Comparison of ENCODE assay signal across 8 cellular contexts in the genomic region with DNA sequence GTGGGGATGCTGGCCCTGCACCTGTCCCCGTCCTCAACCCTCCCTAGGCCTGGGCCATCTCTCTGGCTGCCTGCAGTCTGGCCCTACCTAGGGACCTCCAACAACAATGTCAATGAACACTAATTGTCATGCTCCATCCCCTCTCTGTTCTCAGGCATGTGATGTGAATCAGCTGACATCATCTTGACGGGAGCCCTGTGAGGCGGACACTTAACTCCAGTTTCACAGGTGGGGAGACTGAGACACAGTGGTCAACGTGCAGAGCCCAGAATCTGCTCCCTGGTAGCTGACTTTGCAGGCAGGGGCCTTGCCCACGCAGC. TPM values are rescaled to one million over a fixed set of nuclear protein-coding genes. Genes with fewer than 3 reads are reported as not detected.
A peak's percentile ranks its signal among the peaks of the same experiment; 100 is the strongest.
DNase-seq lines count a peak whose midpoint lies in the region; ATAC-seq and TF ChIP-seq lines count a peak whose summit lies in the region.

No MANE protein-coding gene starts in this region.

- DNase-seq in HFF-Myc (ENCODE audit: extremely low read depth, low read depth) (no peak), NCI-H1417 treated with DMSO at 0.1 percent for 48 hours (lab: John Stamatoyannopoulos, UW) (no peak), SHP77 treated with DMSO at 0.1 percent for 48 hours (lab: John Stamatoyannopoulos, UW) (no peak), 8988T (no peak)
- no peak for DNase-seq in activated T-helper 1 cell treated with anti-CD3 and anti-CD28 coated beads, Interleukin-12 subunit alpha, Interleukin-12 subunit beta, Interleukin-2, Interleukin-4 antibody, amounts not matched to agents 30 ng/mL and 10 ng/mL and 1 ng/mL, durations not matched to agents 14 hours and 24 hours and 36 hours (ENCODE audit: low spot score)

- no peak for TF ChIP-seq CTCF in HFF-Myc (IDR thresholded peaks at IDR 0.05; ENCODE audit: low read depth, low read length, missing control alignments)

- H3K27ac ChIP-seq in skeletal muscle tissue (ENCODE audit: low read depth, low read length), result peak overlapping the region; percentile 73

- no peaks in the 10 kb centered on the region for H3K9me3 Mint-ChIP-seq in activated T-helper 1 cell treated with anti-CD3 and anti-CD28 coated beads, Interleukin-12 subunit alpha, Interleukin-12 subunit beta, Interleukin-2, Interleukin-4 antibody, amounts not matched to agents 30 ng/mL and 10 ng/mL and 1 ng/mL, durations not matched to agents 14 hours and 24 hours and 36 hours

- peaks cover 2% of the 10 kb centered on the region for H3K36me3 Mint-ChIP-seq in activated T-helper 1 cell treated with anti-CD3 and anti-CD28 coated beads, Interleukin-12 subunit alpha, Interleukin-12 subunit beta, Interleukin-2, Interleukin-4 antibody, amounts not matched to agents 30 ng/mL and 10 ng/mL and 1 ng/mL, durations not matched to agents 14 hours and 24 hours and 36 hours (ENCODE audit: low read depth)

- no peaks in the 10 kb centered on the region for H3K36me3 ChIP-seq in skeletal muscle tissue (ENCODE audit: control insufficient read depth in 3 of 3, insufficient read depth in 3 of 3, low read length in 3 of 3)

- H3K4me3 ChIP-seq in HFF-Myc (replicated peaks; ENCODE audit: low read depth, low read length) (peak overlapping the region; percentile 69), iPS-11a (ENCODE audit: low read depth, low read length) (peak overlapping the region; percentile 72), skeletal muscle tissue (ENCODE audit: low read length in 3 of 3) (peak overlapping the region; percentile 72 to 82 (median 76))

- peaks cover 53% of the 10 kb centered on the region for H3K4me1 Mint-ChIP-seq in activated T-helper 1 cell treated with anti-CD3 and anti-CD28 coated beads, Interleukin-12 subunit alpha, Interleukin-12 subunit beta, Interleukin-2, Interleukin-4 antibody, amounts not matched to agents 30 ng/mL and 10 ng/mL and 1 ng/mL, durations not matched to agents 14 hours and 24 hours and 36 hours (ENCODE audit: low read depth)

- H3K9me3 ChIP-seq in skeletal muscle tissue (ENCODE audit: control insufficient read depth in 3 of 3, low read length in 3 of 3), result no peaks in the 10 kb centered on the region

- peak overlapping the region; percentile 85 to 89 (median 85) for H3K9ac ChIP-seq in skeletal muscle tissue (ENCODE audit: low read depth in 1 of 3, low read length in 3 of 3)

- peaks cover 19 to 34% (median 31%) of the 10 kb centered on the region in 3 donors for H3K4me1 ChIP-seq in skeletal muscle tissue (ENCODE audit: control insufficient read depth in 3 of 3, insufficient read depth in 3 of 3, low read length in 3 of 3)

- intact Hi-C loops in activated T-helper 1 cell treated with anti-CD3 and anti-CD28 coated beads, Interleukin-12 subunit alpha, Interleukin-12 subunit beta, Interleukin-2, Interleukin-4 antibody, amounts not matched to agents 30 ng/mL and 10 ng/mL and 1 ng/mL, durations not matched to agents 14 hours and 24 hours and 36 hours (cut with micrococcal nuclease), result loop anchor here (2.0 to 5.0 kb wide), 3 partner anchors 435 to 845 kb away; a partner anchor contains a TSS

- peaks cover 3 to 9% (median 5%) of the 10 kb centered on the region in 3 donors for H3K27me3 ChIP-seq in skeletal muscle tissue (ENCODE audit: control insufficient read depth in 3 of 3, insufficient read depth in 3 of 3, low read length in 3 of 3)

- peak overlapping the region; percentile 7 for H3K27ac Mint-ChIP-seq in activated T-helper 1 cell treated with anti-CD3 and anti-CD28 coated beads, Interleukin-12 subunit alpha, Interleukin-12 subunit beta, Interleukin-2, Interleukin-4 antibody, amounts not matched to agents 30 ng/mL and 10 ng/mL and 1 ng/mL, durations not matched to agents 14 hours and 24 hours and 36 hours

- peak overlapping the region; percentile 93 for H3K4me3 Mint-ChIP-seq in activated T-helper 1 cell treated with anti-CD3 and anti-CD28 coated beads, Interleukin-12 subunit alpha, Interleukin-12 subunit beta, Interleukin-2, Interleukin-4 antibody, amounts not matched to agents 30 ng/mL and 10 ng/mL and 1 ng/mL, durations not matched to agents 14 hours and 24 hours and 36 hours

- H3K27me3 Mint-ChIP-seq in activated T-helper 1 cell treated with anti-CD3 and anti-CD28 coated beads, Interleukin-12 subunit alpha, Interleukin-12 subunit beta, Interleukin-2, Interleukin-4 antibody, amounts not matched to agents 30 ng/mL and 10 ng/mL and 1 ng/mL, durations not matched to agents 14 hours and 24 hours and 36 hours (ENCODE audit: insufficient read depth), result no peaks in the 10 kb centered on the region

- ATAC-seq in GM21825 (IDR thresholded peaks at IDR 0.05; ENCODE audit: unreplicated experiment), result no peak

RNA-seq across cellular contexts. Expression of a gene that starts 0.8 kb away (rescaled TPM):
- total RNA-seq in activated T-helper 1 cell treated with anti-CD3 and anti-CD28 coated beads, Interleukin-12 subunit alpha, Interleukin-12 subunit beta, Interleukin-2, Interleukin-4 antibody, amounts not matched to agents 30 ng/mL and 10 ng/mL and 1 ng/mL, durations not matched to agents 14 hours and 24 hours and 36 hours, result 33.8 TPM in 2 replicates
- 8.4 TPM for total RNA-seq in skeletal muscle tissue

RNA-seq across cellular contexts. Expression of a gene that starts 12.8 kb away (rescaled TPM):
- 1.3 TPM in 2 replicates for total RNA-seq in activated T-helper 1 cell treated with anti-CD3 and anti-CD28 coated beads, Interleukin-12 subunit alpha, Interleukin-12 subunit beta, Interleukin-2, Interleukin-4 antibody, amounts not matched to agents 30 ng/mL and 10 ng/mL and 1 ng/mL, durations not matched to agents 14 hours and 24 hours and 36 hours
- total RNA-seq in skeletal muscle tissue, result 3.7 TPM

RNA-seq across cellular contexts. Expression of a gene that starts 17.1 kb away (rescaled TPM):
- 54.7 and 55.9 TPM in 2 replicates for total RNA-seq in activated T-helper 1 cell treated with anti-CD3 and anti-CD28 coated beads, Interleukin-12 subunit alpha, Interleukin-12 subunit beta, Interleukin-2, Interleukin-4 antibody, amounts not matched to agents 30 ng/mL and 10 ng/mL and 1 ng/mL, durations not matched to agents 14 hours and 24 hours and 36 hours
- 5.2 TPM for total RNA-seq in skeletal muscle tissue

RNA-seq across cellular contexts. Expression of a gene that starts 17.6 kb away (rescaled TPM):
- total RNA-seq in activated T-helper 1 cell treated with anti-CD3 and anti-CD28 coated beads, Interleukin-12 subunit alpha, Interleukin-12 subunit beta, Interleukin-2, Interleukin-4 antibody, amounts not matched to agents 30 ng/mL and 10 ng/mL and 1 ng/mL, durations not matched to agents 14 hours and 24 hours and 36 hours, result 0.16 and 0.20 TPM in 2 replicates
- 0.52 TPM for total RNA-seq in skeletal muscle tissue

RNA-seq across cellular contexts. Expression of a gene that starts 22.0 kb away (rescaled TPM):
- total RNA-seq in activated T-helper 1 cell treated with anti-CD3 and anti-CD28 coated beads, Interleukin-12 subunit alpha, Interleukin-12 subunit beta, Interleukin-2, Interleukin-4 antibody, amounts not matched to agents 30 ng/mL and 10 ng/mL and 1 ng/mL, durations not matched to agents 14 hours and 24 hours and 36 hours, result 0.31 and 0.39 TPM in 2 replicates
- total RNA-seq in skeletal muscle tissue, result 1.0 TPM
